Comparison of ENCODE assay signal across 15 cellular contexts in the genomic region with DNA sequence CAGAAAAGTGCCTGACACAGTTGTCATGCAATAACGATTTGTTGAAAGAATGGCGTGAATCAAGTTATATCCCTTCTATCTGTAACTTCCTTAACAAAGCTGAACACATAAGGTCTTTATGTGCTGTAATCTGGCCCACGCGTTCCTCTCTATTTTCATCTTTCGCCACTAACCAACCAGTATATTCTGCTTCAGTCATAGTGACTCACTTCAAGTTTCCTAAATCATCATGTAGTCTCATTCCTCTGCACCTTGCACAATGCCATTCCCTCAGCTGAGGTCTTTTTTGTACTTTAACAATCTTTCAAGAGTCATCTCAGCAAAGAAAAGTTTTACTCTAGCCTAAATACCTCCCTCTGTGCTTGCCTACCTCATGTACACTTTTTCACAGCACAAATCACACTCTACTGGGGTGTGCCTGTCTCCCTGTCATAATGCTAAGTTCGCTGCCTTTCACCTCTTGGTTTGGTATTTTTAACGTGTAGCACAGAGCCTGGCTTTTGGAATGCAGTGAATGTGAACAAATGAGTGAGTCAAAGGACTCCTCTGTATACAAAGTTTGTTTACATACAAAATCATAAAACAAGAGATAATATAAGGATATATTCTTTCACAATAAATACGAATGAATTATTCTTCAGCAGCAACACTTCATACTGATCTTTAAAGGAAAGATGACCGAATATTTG. TPM values are rescaled to one million over a fixed set of nuclear protein-coding genes. Genes with fewer than 3 reads are reported as not detected.
DNase-seq lines count a peak whose midpoint lies in the region; ATAC-seq and TF ChIP-seq lines count a peak whose summit lies in the region.
"Had no signal": no experiment of that assay in that cellular context is flagged by ENCODE, and none has a peak within 500 bp of the region (broad histone marks: within the 10 kb centered on the region; RNA-seq: fewer than 3 reads in every experiment).

No MANE protein-coding gene starts in this region.

- ATAC-seq in IMR-90 (ENCODE audit: low read depth) = peak; percentile 44
- ATAC-seq in HG03571 (IDR thresholded peaks at IDR 0.05; ENCODE audit: unreplicated experiment) = no peak
- ATAC-seq in stimulated activated memory B cell treated with anti-CD40 and anti-IgM and Interleukin-4, amounts not matched to agents 10 μg/mL and 1 μg/mL and 100 μg/mL, for 72 hours = no peak
- ATAC-seq: activated CD4-positive, CD25-positive, alpha-beta regulatory T cell treated with anti-CD3 and anti-CD28 coated beads, Interleukin-2, amount 50 U/mL, for 24 hours had no signal

- H3K56ac ChIP-seq in IMR-90 (ENCODE audit: extremely low read depth, insufficient read depth, low read length) = no peak overlapping the region

- dilution Hi-C loops in IMR-90 (cut with HindIII; ENCODE audit: low sequenced_read_pairs, unreplicated experiment) = no loop called here

- no peak overlapping the region for H3K23ac ChIP-seq in IMR-90 (ENCODE audit: low read depth, low read length)
- no peak overlapping the region for H3K23ac ChIP-seq in mesenchymal stem cell (ENCODE audit: low read length in 2 of 2)

- no TSS peak for BruUV-seq in IMR-90 (replicated peaks; lab: Mats Ljungman, UMichigan)

- H3K4ac ChIP-seq in IMR-90 (ENCODE audit: low read depth, low read length) = no peak overlapping the region; the same call in 1 of the 2 replicates
- H3K4ac ChIP-seq in mesenchymal stem cell (ENCODE audit: low read depth in 1 of 2, low read length in 2 of 2) = no peak overlapping the region

- no peak overlapping the region for H2AK5ac ChIP-seq in IMR-90 (ENCODE audit: low read depth, low read length)
- no peak overlapping the region for H2AK5ac ChIP-seq in mesenchymal stem cell (ENCODE audit: low read length, severe bottlenecking)

- H2BK120ac ChIP-seq in IMR-90 (ENCODE audit: low read depth, low read length) (peak overlapping the region; percentile 9; the same call in 1 of the 2 replicates), mesenchymal stem cell (ENCODE audit: low read depth, low read length) (no peak overlapping the region)

- H2BK5ac ChIP-seq in IMR-90 (ENCODE audit: low read depth, low read length, poor library complexity, severe bottlenecking) (peak overlapping the region; percentile 55), mesenchymal stem cell (ENCODE audit: low read depth, low read length, poor library complexity, severe bottlenecking) (no peak overlapping the region)

- H3K27me3 Mint-ChIP-seq in CD14-positive monocyte (ENCODE audit: low read depth in 3 of 3) = no peaks in the 10 kb centered on the region
- peaks cover 14% of the 10 kb centered on the region for H3K27me3 Mint-ChIP-seq in activated T-helper 2 cell treated with anti-CD3 and anti-CD28 coated beads, Interferon-gamma antibody, Interleukin-2, Interleukin-4, amounts not matched to agents 10 μg/mL and 5 μg/mL and 100 μg/mL, durations not matched to agents 14 hours and 24 hours and 36 hours (ENCODE audit: low read depth)
- peaks cover 18% of the 10 kb centered on the region for H3K27me3 Mint-ChIP-seq in stimulated activated memory B cell treated with anti-CD40 and anti-IgM and Interleukin-4, amounts not matched to agents 10 μg/mL and 1 μg/mL and 100 μg/mL, for 72 hours

- in situ Hi-C loops in IMR-90 (cut with MboI; ENCODE audit: low sequenced_read_pairs) = no loop called here

- H3K18ac ChIP-seq in IMR-90 (ENCODE audit: low read depth, low read length) = no peak overlapping the region
- no peak overlapping the region for H3K18ac ChIP-seq in mesenchymal stem cell (ENCODE audit: low read depth in 1 of 2, low read length in 2 of 2)

- H3K27me3 ChIP-seq in IMR-90 (ENCODE audit: control insufficient read depth, insufficient read depth, low read length) (no peaks in the 10 kb centered on the region), mesenchymal stem cell (ENCODE audit: control insufficient read depth in 1 of 2, insufficient read depth in 1 of 2, low read length in 2 of 2) (no peaks in the 10 kb centered on the region)

- H3K9me3 ChIP-seq in IMR-90 (ENCODE audit: control insufficient read depth, insufficient read depth, low read length) = no peaks in the 10 kb centered on the region
- H3K9me3 ChIP-seq in mesenchymal stem cell (ENCODE audit: control insufficient read depth, low read length) = no peaks in the 10 kb centered on the region

- TF ChIP-seq CTCF in CD14-positive monocyte (IDR thresholded peaks at IDR 0.05) = no peak
- TF ChIP-seq CTCF in IMR-90 (conservative IDR thresholded peaks at IDR 0.05; ENCODE audit: low read depth, low read length) = no peak

- peaks cover 27% of the 10 kb centered on the region for H3K4me1 Mint-ChIP-seq in CD14-positive monocyte
- peaks cover 34% of the 10 kb centered on the region for H3K4me1 Mint-ChIP-seq in activated T-helper 2 cell treated with anti-CD3 and anti-CD28 coated beads, Interferon-gamma antibody, Interleukin-2, Interleukin-4, amounts not matched to agents 10 μg/mL and 5 μg/mL and 100 μg/mL, durations not matched to agents 14 hours and 24 hours and 36 hours (ENCODE audit: low read depth)
- peaks cover 16% of the 10 kb centered on the region for H3K4me1 Mint-ChIP-seq in stimulated activated memory B cell treated with anti-CD40 and anti-IgM and Interleukin-4, amounts not matched to agents 10 μg/mL and 1 μg/mL and 100 μg/mL, for 72 hours

- no peak overlapping the region for H2BK12ac ChIP-seq in mesenchymal stem cell (ENCODE audit: low read length in 2 of 2)

- H4K8ac ChIP-seq in IMR-90 (ENCODE audit: low read depth in 2 of 2, low read length in 2 of 2) (no peak overlapping the region; a peak in 2 of 4 replicates), mesenchymal stem cell (ENCODE audit: low read length) (no peak overlapping the region)

- H3K4me3 ChIP-seq in IMR-90 (ENCODE audit: insufficient read depth, low read depth, low read length) (no peak overlapping the region), mesenchymal stem cell (ENCODE audit: insufficient read depth in 1 of 2, low read depth in 1 of 2, low read length in 2 of 2) (no peak overlapping the region)
- H3K4me3 ChIP-seq: SK-N-MC had no signal

- H4K91ac ChIP-seq in IMR-90 (ENCODE audit: insufficient read depth, low read depth, low read length) = no peak overlapping the region
- no peak overlapping the region for H4K91ac ChIP-seq in mesenchymal stem cell (ENCODE audit: low read length)

- WGBS in IMR-90 (ENCODE audit: extremely low coverage in 2 of 2, insufficient read length in 1 of 2), 2 experiments = 62% methylated on average over 3 of the region's 9 CpGs; no CpG with 5 or more reads in 1 of the 2 experiments
- 80% methylated on average over 5 of the region's 9 CpGs for WGBS in mesenchymal stem cell

- H2BK15ac ChIP-seq in IMR-90 (ENCODE audit: low read depth, low read length) = no peak overlapping the region
- H2BK15ac ChIP-seq in mesenchymal stem cell (ENCODE audit: low read depth, poor library complexity, severe bottlenecking) = no peak overlapping the region

- H3K4me1 ChIP-seq in IMR-90 (ENCODE audit: control insufficient read depth, insufficient read depth, low read length) = peaks cover 2% of the 10 kb centered on the region; the same call in 1 of the 2 replicates
- no peaks in the 10 kb centered on the region for H3K4me1 ChIP-seq in mesenchymal stem cell (ENCODE audit: control insufficient read depth, insufficient read depth, low read depth, low read length)

- H3K4me3 Mint-ChIP-seq in CD14-positive monocyte = no peak overlapping the region
- no peak overlapping the region for H3K4me3 Mint-ChIP-seq in activated T-helper 2 cell treated with anti-CD3 and anti-CD28 coated beads, Interferon-gamma antibody, Interleukin-2, Interleukin-4, amounts not matched to agents 10 μg/mL and 5 μg/mL and 100 μg/mL, durations not matched to agents 14 hours and 24 hours and 36 hours (ENCODE audit: low read depth)
- no peak overlapping the region for H3K4me3 Mint-ChIP-seq in stimulated activated memory B cell treated with anti-CD40 and anti-IgM and Interleukin-4, amounts not matched to agents 10 μg/mL and 1 μg/mL and 100 μg/mL, for 72 hours
- H3K4me3 Mint-ChIP-seq: central memory CD8-positive, alpha-beta T cell; H9 had no signal

- H3K79me1 ChIP-seq in IMR-90 (ENCODE audit: low read depth in 1 of 2, low read length in 2 of 2) (peaks cover 0 to 14% of the 10 kb centered on the region in 2 experiments; a peak in 3 of 4 replicates), mesenchymal stem cell (replicated peaks; ENCODE audit: low read length, poor library complexity, severe bottlenecking) (no peaks in the 10 kb centered on the region)

- H2AK9ac ChIP-seq in IMR-90 (replicated peaks; ENCODE audit: low read depth, low read length, poor library complexity) = no peak overlapping the region

- H3K14ac ChIP-seq in IMR-90 (replicated peaks; ENCODE audit: low read depth, low read length) (0 out of 2 replicates have a peak overlapping the region, but pooled peaks have one; percentile 23), mesenchymal stem cell (ENCODE audit: low read length in 2 of 2) (no peak overlapping the region)

- POLR2A ChIA-PET in IMR-90 (lab: Charles Lee; ENCODE audit: unreplicated experiment) = interaction anchor here (0.6 kb wide), 1 partner anchor 589 kb away, joined by 3 read pairs; no protein-coding TSS in a partner anchor

- H3K9ac ChIP-seq in IMR-90 (ENCODE audit: low read depth, low read length) (no peak overlapping the region), mesenchymal stem cell (ENCODE audit: low read length) (no peak overlapping the region)

- H3K27ac Mint-ChIP-seq in CD14-positive monocyte = peak overlapping the region; percentile 23 to 89 (median 83)
- peak overlapping the region; percentile 19 for H3K27ac Mint-ChIP-seq in activated T-helper 2 cell treated with anti-CD3 and anti-CD28 coated beads, Interferon-gamma antibody, Interleukin-2, Interleukin-4, amounts not matched to agents 10 μg/mL and 5 μg/mL and 100 μg/mL, durations not matched to agents 14 hours and 24 hours and 36 hours
- no peak overlapping the region for H3K27ac Mint-ChIP-seq in stimulated activated memory B cell treated with anti-CD40 and anti-IgM and Interleukin-4, amounts not matched to agents 10 μg/mL and 1 μg/mL and 100 μg/mL, for 72 hours
- H3K27ac Mint-ChIP-seq: H9 had no signal

- no peak overlapping the region for H2BK20ac ChIP-seq in IMR-90 (ENCODE audit: low read depth, low read length)

- no peaks in the 10 kb centered on the region for H3K36me3 ChIP-seq in IMR-90 (ENCODE audit: control insufficient read depth, insufficient read depth, low read length)
- H3K36me3 ChIP-seq in mesenchymal stem cell (ENCODE audit: control insufficient read depth in 1 of 2, insufficient read depth in 2 of 2, low read depth in 1 of 2, low read length in 2 of 2) = no peaks in the 10 kb centered on the region

- no peak overlapping the region for H3K27ac ChIP-seq in IMR-90 (ENCODE audit: insufficient read depth, low read length)
- H3K27ac ChIP-seq in mesenchymal stem cell (ENCODE audit: low read length, poor library complexity, severe bottlenecking) = no peak overlapping the region
- H3K27ac ChIP-seq: SK-N-MC had no signal

- CTCF ChIA-PET in IMR-90 (lab: Yijun Ruan, JAX) = interaction anchor here (0.6 kb wide), 1 partner anchor 345 kb away, joined by 3 read pairs; no protein-coding TSS in a partner anchor

- DNase-seq in CD14-positive monocyte (ENCODE audit: low spot score) (peak; percentile 49), IMR-90 (peak; percentile 85), mesenchymal stem cell (peak; percentile 48), cerebellum (ENCODE audit: low spot score) (no peak), SHP77 (lab: John Stamatoyannopoulos, UW) (no peak)
- no peak for DNase-seq in activated T-helper 2 cell treated with anti-CD3 and anti-CD28 coated beads, Interferon-gamma antibody, Interleukin-2, Interleukin-4, amounts not matched to agents 10 μg/mL and 5 μg/mL and 100 μg/mL, durations not matched to agents 14 hours and 24 hours and 36 hours (ENCODE audit: low spot score)
- DNase-seq: activated naive CD4-positive, alpha-beta T cell; H9; NCI-H146; NCI-H69 had no signal

- no peak for TF ChIP-seq POLR2A in IMR-90 (IDR thresholded peaks at IDR 0.05; ENCODE audit: low read depth, low read length)

- no peaks in the 10 kb centered on the region for H4K20me1 ChIP-seq in IMR-90 (ENCODE audit: insufficient read depth, low read length)

- no peak for TF ChIP-seq RAD21 in IMR-90 (IDR thresholded peaks at IDR 0.05; ENCODE audit: low read length)

- no peaks in the 10 kb centered on the region; the same call in 1 of the 2 replicates for H3K9me1 ChIP-seq in IMR-90 (ENCODE audit: insufficient read depth, low read length)

- H3K9me3 Mint-ChIP-seq in CD14-positive monocyte = peaks cover 0 to 2% (median under 1%) of the 10 kb centered on the region in 7 donors
- no peaks in the 10 kb centered on the region for H3K9me3 Mint-ChIP-seq in activated T-helper 2 cell treated with anti-CD3 and anti-CD28 coated beads, Interferon-gamma antibody, Interleukin-2, Interleukin-4, amounts not matched to agents 10 μg/mL and 5 μg/mL and 100 μg/mL, durations not matched to agents 14 hours and 24 hours and 36 hours
- no peaks in the 10 kb centered on the region for H3K9me3 Mint-ChIP-seq in stimulated activated memory B cell treated with anti-CD40 and anti-IgM and Interleukin-4, amounts not matched to agents 10 μg/mL and 1 μg/mL and 100 μg/mL, for 72 hours
- H3K9me3 Mint-ChIP-seq: central memory CD8-positive, alpha-beta T cell had no signal

- peak overlapping the region; percentile 66 for H2AFZ ChIP-seq in IMR-90 (replicated peaks; ENCODE audit: low read length, poor library complexity)
- no peak overlapping the region for H2AFZ ChIP-seq in mesenchymal stem cell (ENCODE audit: low read depth, low read length)

- intact Hi-C loops in CD14-positive monocyte (cut with micrococcal nuclease) = no loop called here
- intact Hi-C loops in IMR-90 (cut with micrococcal nuclease) = no loop called here
- intact Hi-C loops in activated T-helper 2 cell treated with anti-CD3 and anti-CD28 coated beads, Interferon-gamma antibody, Interleukin-2, Interleukin-4, amounts not matched to agents 10 μg/mL and 5 μg/mL and 100 μg/mL, durations not matched to agents 14 hours and 24 hours and 36 hours (cut with micrococcal nuclease) = loop anchor here (10.0 kb wide), 2 partner anchors 582 to 588 kb away; partner anchors contain the start of gene ETNK1

- H3K4me2 ChIP-seq in IMR-90 (ENCODE audit: low read depth, low read length) (peak overlapping the region; percentile 13; the same call in 1 of the 2 replicates), mesenchymal stem cell (ENCODE audit: low read length, poor library complexity, severe bottlenecking) (no peak overlapping the region)

- no peak overlapping the region for H4K5ac ChIP-seq in IMR-90 (ENCODE audit: low read depth, low read length)

- no peaks in the 10 kb centered on the region for H3K36me3 Mint-ChIP-seq in CD14-positive monocyte
- H3K36me3 Mint-ChIP-seq in activated T-helper 2 cell treated with anti-CD3 and anti-CD28 coated beads, Interferon-gamma antibody, Interleukin-2, Interleukin-4, amounts not matched to agents 10 μg/mL and 5 μg/mL and 100 μg/mL, durations not matched to agents 14 hours and 24 hours and 36 hours (ENCODE audit: low read depth) = no peaks in the 10 kb centered on the region
- H3K36me3 Mint-ChIP-seq in stimulated activated memory B cell treated with anti-CD40 and anti-IgM and Interleukin-4, amounts not matched to agents 10 μg/mL and 1 μg/mL and 100 μg/mL, for 72 hours = no peaks in the 10 kb centered on the region

RNA-seq across cellular contexts. Expression of gene CMAS, which starts 2.9 kb away (rescaled TPM):
- 10 to 100 TPM; 28.3 to 33.1 TPM for polyA plus RNA-seq in CD14-positive monocyte
- total RNA-seq in IMR-90 (2012; rRNA removed) = 9.5 and 19.4 TPM in 2 replicates
- 20.6 and 26.8 TPM in 2 replicates for polyA plus RNA-seq in IMR-90 (2012; rRNA removed)
- polyA plus RNA-seq in IMR-90 (2012; cell fraction: cytosol; rRNA removed) = 8.2 and 9.0 TPM in 2 replicates
- 2.2 and 8.9 TPM in 2 replicates for polyA plus RNA-seq in IMR-90 (2012; cell fraction: nucleus; rRNA removed; ENCODE audit: low replicate concordance)
- total RNA-seq in activated T-helper 2 cell treated with anti-CD3 and anti-CD28 coated beads, Interferon-gamma antibody, Interleukin-2, Interleukin-4, amounts not matched to agents 10 μg/mL and 5 μg/mL and 100 μg/mL, durations not matched to agents 14 hours and 24 hours and 36 hours = 36.2 and 37.7 TPM in 2 replicates
- polyA plus RNA-seq in mesenchymal stem cell (2013, experiment 1 of 2) = 24.0 TPM
- polyA plus RNA-seq in mesenchymal stem cell (2013, experiment 2 of 2) = 25.4 TPM
- total RNA-seq in cerebellum = 33.7 TPM

Comparison
In these comparisons a context has a peak if more than half of its experiments do, and no peak if none do; other contexts are left out.
1. DNase-seq: peak in CD14-positive monocyte (single experiment), IMR-90 (single experiment) and mesenchymal stem cell (single experiment); none in activated T-helper 2 cell treated with anti-CD3 and anti-CD28 coated beads, Interferon-gamma antibody, Interleukin-2, Interleukin-4, amounts not matched to agents 10 μg/mL and 5 μg/mL and 100 μg/mL, durations not matched to agents 14 hours and 24 hours and 36 hours (single experiment), cerebellum (single experiment) and SHP77 (0 of 2).